In the genomic region with DNA sequence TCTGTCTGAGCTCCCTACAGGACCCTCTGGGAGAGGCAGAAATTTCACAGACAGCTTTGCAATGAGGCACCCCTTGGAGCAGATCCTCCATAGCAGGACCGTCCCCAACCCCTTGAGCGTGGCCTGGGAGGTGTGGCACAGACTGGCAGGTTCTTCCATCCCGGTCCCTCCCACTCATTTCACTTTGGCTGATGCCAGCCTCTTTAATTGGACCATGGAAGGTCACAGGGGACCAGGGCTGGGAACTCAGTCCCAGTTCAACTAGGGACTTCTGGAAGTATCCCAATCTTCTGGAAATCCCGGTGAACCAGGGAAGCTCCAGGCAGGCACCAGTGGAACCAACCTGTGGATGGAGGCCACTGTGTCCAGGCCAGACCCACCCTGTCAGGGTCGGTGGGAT, we compare ENCODE assay signal across 17 cellular contexts.
DNase-seq lines count a peak whose midpoint lies in the region; TF ChIP-seq lines count a peak whose summit lies in the region.
"Had no signal": no experiment of that assay in that cellular context is flagged by ENCODE, and none has a peak within 500 bp of the region (broad histone marks: within the 10 kb centered on the region; RNA-seq: fewer than 3 reads in every experiment).

No MANE protein-coding gene starts in this region.

- POLR2A ChIA-PET in OCI-LY7 (lab: Charles Lee): interaction anchor here (0.6 kb wide), 1 partner anchor 1718 kb away, joined by 3 read pairs; no protein-coding TSS in a partner anchor

- H3K36me3 ChIP-seq in mesodermal cell (ENCODE audit: control insufficient read depth, insufficient read depth, low read length) (no peaks in the 10 kb centered on the region), smooth muscle cell (ENCODE audit: low read depth) (no peaks in the 10 kb centered on the region), OCI-LY7 (ENCODE audit: insufficient read depth, low read length) (no peaks in the 10 kb centered on the region)
- H3K36me3 ChIP-seq: pancreas had no signal

- TF ChIP-seq CTCF in HFFc6 (IDR thresholded peaks at IDR 0.05): no peak
- no peak for TF ChIP-seq CTCF in dorsolateral prefrontal cortex (IDR thresholded peaks at IDR 0.05 in 54 of 56, conservative IDR thresholded peaks at IDR 0.05 in 2 of 56; ENCODE audit: low read depth in 1 of 56, partially characterized antibody in 56 of 56)
- no peak for TF ChIP-seq CTCF in smooth muscle cell (IDR thresholded peaks at IDR 0.05; ENCODE audit: borderline replicate concordance, insufficient read depth, poor library complexity, severe bottlenecking)
- no peak for TF ChIP-seq CTCF in OCI-LY7 (conservative IDR thresholded peaks at IDR 0.05; ENCODE audit: low read length)

- H3K79me2 ChIP-seq in smooth muscle cell (ENCODE audit: low read depth) (no peaks in the 10 kb centered on the region), OCI-LY7 (ENCODE audit: insufficient read depth, low read depth, low read length) (no peaks in the 10 kb centered on the region)

- H3K9ac ChIP-seq in smooth muscle cell (ENCODE audit: low read depth): peak overlapping the region; percentile 24

- H3K27me3 ChIP-seq in dorsolateral prefrontal cortex (no peaks in the 10 kb centered on the region), smooth muscle cell (ENCODE audit: low read depth) (no peaks in the 10 kb centered on the region)
- H3K27me3 ChIP-seq: pancreas had no signal

- CTCF ChIA-PET in OCI-LY7 (lab: Charles Lee; ENCODE audit: unreplicated experiment): no interaction called here

- H3K27ac Mint-ChIP-seq in HFFc6: peak overlapping the region; percentile 26; the same call in 1 of the 2 replicates
- H3K27ac Mint-ChIP-seq: activated naive CD4-positive, alpha-beta T cell treated with anti-CD3 and anti-CD28 coated beads, Interleukin-2, amount 50 U/mL, for 72 hours; memory B cell had no signal

- H2AFZ ChIP-seq in smooth muscle cell (ENCODE audit: low read depth): no peak overlapping the region
- no peak overlapping the region for H2AFZ ChIP-seq in OCI-LY7 (ENCODE audit: low read length)

- no peak overlapping the region for H3K4me3 ChIP-seq in dorsolateral prefrontal cortex
- H3K4me3 ChIP-seq in mesodermal cell (ENCODE audit: extremely low read depth, insufficient read depth, low read length, poor library complexity, severe bottlenecking): no peak overlapping the region
- no peak overlapping the region for H3K4me3 ChIP-seq in smooth muscle cell
- H3K4me3 ChIP-seq in OCI-LY7 (ENCODE audit: low read depth, low read length, poor library complexity, severe bottlenecking): no peak overlapping the region
- H3K4me3 ChIP-seq: pancreas had no signal

- no TSS peak for BruUV-seq in OCI-LY7 (replicated peaks; lab: Mats Ljungman, UMichigan)

- no peaks in the 10 kb centered on the region for H3K9me3 Mint-ChIP-seq in HFFc6
- H3K9me3 Mint-ChIP-seq: activated naive CD4-positive, alpha-beta T cell treated with anti-CD3 and anti-CD28 coated beads, Interleukin-2, amount 50 U/mL, for 72 hours; IgD-negative memory B cell had no signal

- 77 to 89% methylated on average over 3 to 5 of the region's 5 CpGs for WGBS in mesodermal cell (ENCODE audit: insufficient coverage in 2 of 2), 2 experiments
- 82% methylated on average over 5 of the region's 5 CpGs for WGBS in smooth muscle cell (ENCODE audit: low lambda C conversion rate)

- H3K27me3 Mint-ChIP-seq in HFFc6 (ENCODE audit: insufficient read depth): peaks cover 9% of the 10 kb centered on the region
- H3K27me3 Mint-ChIP-seq: IgD-negative memory B cell, memory B cell had no signal

- intact Hi-C loops in dorsolateral prefrontal cortex (cut with DNase I): no loop called here
- intact Hi-C loops in OCI-LY7 (cut with micrococcal nuclease; ENCODE audit: unreplicated experiment): no loop called here

- H3K36me3 Mint-ChIP-seq in HFFc6 (ENCODE audit: low read depth): no peaks in the 10 kb centered on the region
- H3K36me3 Mint-ChIP-seq: activated naive CD4-positive, alpha-beta T cell treated with anti-CD3 and anti-CD28 coated beads, Interleukin-2, amount 50 U/mL, for 72 hours; memory B cell had no signal

- H4K20me1 ChIP-seq in smooth muscle cell (ENCODE audit: low read depth): no peaks in the 10 kb centered on the region
- H4K20me1 ChIP-seq in OCI-LY7 (ENCODE audit: insufficient read depth, low read length): no peaks in the 10 kb centered on the region

- H3K27ac ChIP-seq in dorsolateral prefrontal cortex (peak overlapping the region in 47 of 59 donors; percentile 4 to 86 (median 64)), mesodermal cell (ENCODE audit: low read depth, low read length, severe bottlenecking) (peak overlapping the region; percentile 59), smooth muscle cell (ENCODE audit: low read depth) (peak overlapping the region; percentile 60), OCI-LY7 (ENCODE audit: low read depth, low read length, poor library complexity, severe bottlenecking) (no peak overlapping the region)
- H3K27ac ChIP-seq: VCaP had no signal

- H3K9me3 ChIP-seq in mesodermal cell (ENCODE audit: control insufficient read depth, low read length) (no peaks in the 10 kb centered on the region), smooth muscle cell (replicated peaks; ENCODE audit: low read depth) (no peaks in the 10 kb centered on the region), OCI-LY7 (ENCODE audit: low read length) (no peaks in the 10 kb centered on the region)
- H3K9me3 ChIP-seq: pancreas had no signal

- H3K4me1 ChIP-seq in mesodermal cell (ENCODE audit: control insufficient read depth, insufficient read depth, low read length, poor library complexity, severe bottlenecking) (peaks cover 47% of the 10 kb centered on the region), smooth muscle cell (ENCODE audit: low read depth) (no peaks in the 10 kb centered on the region), OCI-LY7 (ENCODE audit: insufficient read depth, low read length, poor library complexity, severe bottlenecking) (peaks cover 10% of the 10 kb centered on the region)
- H3K4me1 ChIP-seq: pancreas had no signal

- no peak overlapping the region; the same call in 1 of the 2 replicates for H3K4me3 Mint-ChIP-seq in HFFc6
- H3K4me3 Mint-ChIP-seq: IgD-negative memory B cell, memory B cell had no signal

- no peak for DNase-seq in HFFc6
- no peak for DNase-seq in dorsolateral prefrontal cortex
- DNase-seq in smooth muscle cell (lab: John Stamatoyannopoulos, UW; ENCODE audit: unreplicated experiment): no peak
- no peak for DNase-seq in NCI-H345 (lab: John Stamatoyannopoulos, UW)
- no peak for DNase-seq in OCI-LY7 (ENCODE audit: low spot score)
- DNase-seq in SKM-1 (lab: John Stamatoyannopoulos, UW; ENCODE audit: unreplicated experiment): no peak
- no peak for DNase-seq in activated effector memory CD4-positive, alpha-beta T cell treated with Interleukin-2 at 50 U/mL for 16 hours
- DNase-seq: ACHN; NCI-H1105; NCI-H2227 treated with DMSO at 0.1 percent for 48 hours; pancreas; stimulated activated CD4-positive, alpha-beta T cell treated with anti-CD3 and anti-CD28 coated beads, Interleukin-2, amount 100 ng/mL, for 48 hours had no signal

- no peaks in the 10 kb centered on the region for H3K9me2 ChIP-seq in OCI-LY7 (ENCODE audit: insufficient read depth, low read length)

- H3K4me1 Mint-ChIP-seq in HFFc6 (ENCODE audit: low read depth): peaks cover 21% of the 10 kb centered on the region

- peaks cover 29% of the 10 kb centered on the region for H3F3A ChIP-seq in smooth muscle cell (ENCODE audit: low read depth)

- peak overlapping the region; percentile 44 for H3K4me2 ChIP-seq in smooth muscle cell
- H3K4me2 ChIP-seq in OCI-LY7 (ENCODE audit: low read length): no peak overlapping the region
